1 cellular context compared by ENCODE assay signal in the genomic region with DNA sequence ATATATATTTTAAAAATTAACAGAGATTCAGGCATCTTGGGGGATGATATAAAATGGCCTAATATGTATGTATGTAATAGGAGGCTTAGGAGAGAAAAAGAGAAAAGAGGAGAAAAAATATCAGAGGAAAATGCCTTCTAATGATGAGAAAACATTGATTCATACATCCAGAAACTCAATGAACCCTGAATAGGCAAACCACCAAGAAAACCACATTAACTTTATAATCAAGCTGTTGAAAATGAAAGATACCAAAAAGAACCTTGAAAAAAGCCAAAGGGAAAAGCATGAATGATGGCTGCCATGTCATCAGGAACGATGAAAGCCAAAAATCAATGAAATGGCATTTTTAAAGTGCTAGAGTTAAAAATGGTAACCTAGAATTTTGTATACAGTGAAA.
TF ChIP-seq lines count a peak whose summit lies in the region.

No MANE protein-coding gene starts in this region.

TF ChIP-seq in GM23338, 12 proteins besides CTCF, POLR2A, EP300 and RAD21 (continued from another document):
- TF ChIP-seq, protein P1, sequence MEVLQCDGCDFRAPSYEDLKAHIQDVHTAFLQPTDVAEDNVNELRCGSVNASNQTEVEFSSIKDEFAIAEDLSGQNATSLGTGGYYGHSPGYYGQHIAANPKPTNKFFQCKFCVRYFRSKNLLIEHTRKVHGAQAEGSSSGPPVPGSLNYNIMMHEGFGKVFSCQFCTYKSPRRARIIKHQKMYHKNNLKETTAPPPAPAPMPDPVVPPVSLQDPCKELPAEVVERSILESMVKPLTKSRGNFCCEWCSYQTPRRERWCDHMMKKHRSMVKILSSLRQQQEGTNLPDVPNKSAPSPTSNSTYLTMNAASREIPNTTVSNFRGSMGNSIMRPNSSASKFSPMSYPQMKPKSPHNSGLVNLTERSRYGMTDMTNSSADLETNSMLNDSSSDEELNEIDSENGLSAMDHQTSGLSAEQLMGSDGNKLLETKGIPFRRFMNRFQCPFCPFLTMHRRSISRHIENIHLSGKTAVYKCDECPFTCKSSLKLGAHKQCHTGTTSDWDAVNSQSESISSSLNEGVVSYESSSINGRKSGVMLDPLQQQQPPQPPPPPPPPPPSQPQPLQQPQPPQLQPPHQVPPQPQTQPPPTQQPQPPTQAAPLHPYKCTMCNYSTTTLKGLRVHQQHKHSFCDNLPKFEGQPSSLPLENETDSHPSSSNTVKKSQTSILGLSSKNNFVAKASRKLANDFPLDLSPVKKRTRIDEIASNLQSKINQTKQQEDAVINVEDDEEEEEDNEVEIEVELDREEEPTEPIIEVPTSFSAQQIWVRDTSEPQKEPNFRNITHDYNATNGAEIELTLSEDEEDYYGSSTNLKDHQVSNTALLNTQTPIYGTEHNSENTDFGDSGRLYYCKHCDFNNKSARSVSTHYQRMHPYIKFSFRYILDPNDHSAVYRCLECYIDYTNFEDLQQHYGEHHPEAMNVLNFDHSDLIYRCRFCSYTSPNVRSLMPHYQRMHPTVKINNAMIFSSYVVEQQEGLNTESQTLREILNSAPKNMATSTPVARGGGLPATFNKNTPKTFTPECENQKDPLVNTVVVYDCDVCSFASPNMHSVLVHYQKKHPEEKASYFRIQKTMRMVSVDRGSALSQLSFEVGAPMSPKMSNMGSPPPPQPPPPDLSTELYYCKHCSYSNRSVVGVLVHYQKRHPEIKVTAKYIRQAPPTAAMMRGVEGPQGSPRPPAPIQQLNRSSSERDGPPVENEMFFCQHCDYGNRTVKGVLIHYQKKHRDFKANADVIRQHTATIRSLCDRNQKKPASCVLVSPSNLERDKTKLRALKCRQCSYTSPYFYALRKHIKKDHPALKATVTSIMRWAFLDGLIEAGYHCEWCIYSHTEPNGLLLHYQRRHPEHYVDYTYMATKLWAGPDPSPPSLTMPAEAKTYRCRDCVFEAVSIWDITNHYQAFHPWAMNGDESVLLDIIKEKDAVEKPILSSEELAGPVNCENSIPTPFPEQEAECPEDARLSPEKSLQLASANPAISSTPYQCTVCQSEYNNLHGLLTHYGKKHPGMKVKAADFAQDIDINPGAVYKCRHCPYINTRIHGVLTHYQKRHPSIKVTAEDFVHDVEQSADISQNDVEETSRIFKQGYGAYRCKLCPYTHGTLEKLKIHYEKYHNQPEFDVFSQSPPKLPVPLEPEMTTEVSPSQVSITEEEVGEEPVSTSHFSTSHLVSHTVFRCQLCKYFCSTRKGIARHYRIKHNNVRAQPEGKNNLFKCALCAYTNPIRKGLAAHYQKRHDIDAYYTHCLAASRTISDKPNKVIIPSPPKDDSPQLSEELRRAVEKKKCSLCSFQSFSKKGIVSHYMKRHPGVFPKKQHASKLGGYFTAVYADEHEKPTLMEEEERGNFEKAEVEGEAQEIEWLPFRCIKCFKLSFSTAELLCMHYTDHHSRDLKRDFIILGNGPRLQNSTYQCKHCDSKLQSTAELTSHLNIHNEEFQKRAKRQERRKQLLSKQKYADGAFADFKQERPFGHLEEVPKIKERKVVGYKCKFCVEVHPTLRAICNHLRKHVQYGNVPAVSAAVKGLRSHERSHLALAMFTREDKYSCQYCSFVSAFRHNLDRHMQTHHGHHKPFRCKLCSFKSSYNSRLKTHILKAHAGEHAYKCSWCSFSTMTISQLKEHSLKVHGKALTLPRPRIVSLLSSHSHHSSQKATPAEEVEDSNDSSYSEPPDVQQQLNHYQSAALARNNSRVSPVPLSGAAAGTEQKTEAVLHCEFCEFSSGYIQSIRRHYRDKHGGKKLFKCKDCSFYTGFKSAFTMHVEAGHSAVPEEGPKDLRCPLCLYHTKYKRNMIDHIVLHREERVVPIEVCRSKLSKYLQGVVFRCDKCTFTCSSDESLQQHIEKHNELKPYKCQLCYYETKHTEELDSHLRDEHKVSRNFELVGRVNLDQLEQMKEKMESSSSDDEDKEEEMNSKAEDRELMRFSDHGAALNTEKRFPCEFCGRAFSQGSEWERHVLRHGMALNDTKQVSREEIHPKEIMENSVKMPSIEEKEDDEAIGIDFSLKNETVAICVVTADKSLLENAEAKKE (CRISPR knock-in tag; IDR thresholded peaks at IDR 0.05) = no peak
- TF ChIP-seq ZNF331 (CRISPR knock-in tag; IDR thresholded peaks at IDR 0.05; ENCODE audit: low read depth) (no peak), CREB1 (CRISPR knock-in tag; IDR thresholded peaks at IDR 0.05; ENCODE audit: low read depth) (no peak), JUNB (IDR thresholded peaks at IDR 0.05; ENCODE audit: unreplicated experiment) (no peak)
